Comparison of ENCODE assay signal across 1 cellular context in genomic region chr17:48733632-48734327, GRCh38.
TF ChIP-seq lines count a peak whose summit lies in the region.

No MANE protein-coding gene starts in this region.

TF ChIP-seq in GM23338, 12 proteins besides CTCF, POLR2A, EP300 and RAD21 (continued from another document):
- TF ChIP-seq ETS1 (IDR thresholded peaks at IDR 0.05): no peak
TF ChIP-seq in GM23338: peak in this region for 1.
